In genomic region chr1:174949061-174949460, GRCh38 we compare ENCODE assay signal across 27 cellular contexts.
"Had no signal": no experiment of that assay in that cellular context is flagged by ENCODE, and none has a peak within 500 bp of the region (broad histone marks: within the 10 kb centered on the region; RNA-seq: fewer than 3 reads in every experiment).

No MANE protein-coding gene starts in this region.

- FAIRE-seq: astrocyte, TTC549 had no signal

- DNase-seq: activated CD4-positive, alpha-beta memory T cell treated with anti-CD3 and anti-CD28 coated beads for 36 hours; activated CD4-positive, alpha-beta T cell treated with anti-CD3 and anti-CD28 coated beads for 36 hours; activated CD4-positive, alpha-beta T cell treated with anti-CD3 and anti-CD28 coated beads, Interleukin-2, amount 50 U/mL, for 1 hour; activated CD8-positive, alpha-beta memory T cell treated with anti-CD3 and anti-CD28 coated beads, Interleukin-2, amount 50 U/mL, for 4 hours; activated gamma-delta T cell treated with Interleukin-2 at 50 U/mL for 16 hours; activated naive CD4-positive, alpha-beta T cell treated with anti-CD3 and anti-CD28 coated beads for 36 hours; activated T-cell treated with anti-CD3 and anti-CD28 coated beads for 4 hours; activated T-cell treated with anti-CD3 and anti-CD28 coated beads, Interleukin-2, amount 50 U/mL, for 4 hours; adrenal gland; body of pancreas; MM.1S; MV-4-11; NCI-H1092; NCI-H1436 treated with DMSO at 0.1 percent for 48 hours; NCI-H1694 treated with DMSO at 0.1 percent for 48 hours; NCI-H2029; NCI-H345; NCI-H524 treated with DMSO at 0.1 percent for 48 hours; SHP77; SJCRH30 had no signal

- H3K36me3 Mint-ChIP-seq: activated CD4-positive, alpha-beta memory T cell treated with anti-CD3 and anti-CD28 coated beads for 36 hours; activated naive CD4-positive, alpha-beta T cell treated with anti-CD3 and anti-CD28 coated beads, Interleukin-2, amount 50 U/mL, for 72 hours had no signal

- ATAC-seq: activated CD4-positive, alpha-beta T cell treated with anti-CD3 and anti-CD28 coated beads for 36 hours; activated CD4-positive, CD25-positive, alpha-beta regulatory T cell treated with anti-CD3 and anti-CD28 coated beads, Interleukin-2, amount 50 U/mL, for 24 hours; activated naive CD4-positive, alpha-beta T cell treated with anti-CD3 and anti-CD28 coated beads, Interleukin-2, amount 50 U/mL, for 72 hours; activated T-cell treated with anti-CD3 and anti-CD28 coated beads, Interleukin-2, amount 50 U/mL, for 4 hours; body of pancreas; Panc1; WTC11 had no signal

- H3K4me3 Mint-ChIP-seq: activated CD4-positive, alpha-beta memory T cell treated with anti-CD3 and anti-CD28 coated beads for 36 hours; activated CD4-positive, alpha-beta T cell treated with anti-CD3 and anti-CD28 coated beads for 36 hours; activated naive CD4-positive, alpha-beta T cell treated with anti-CD3 and anti-CD28 coated beads for 36 hours; activated T-cell treated with anti-CD3 and anti-CD28 coated beads, Interleukin-2, amount 50 U/mL, for 4 hours; activated T-helper 1 cell treated with anti-CD3 and anti-CD28 coated beads, Interleukin-12 subunit alpha, Interleukin-12 subunit beta, Interleukin-2, Interleukin-4 antibody, amounts not matched to agents 30 ng/mL and 10 ng/mL and 1 ng/mL, durations not matched to agents 14 hours and 24 hours and 36 hours; WTC11 had no signal

- H3K9me3 Mint-ChIP-seq: activated CD4-positive, alpha-beta memory T cell treated with anti-CD3 and anti-CD28 coated beads for 36 hours; activated naive CD4-positive, alpha-beta T cell treated with anti-CD3 and anti-CD28 coated beads for 36 hours; activated naive CD4-positive, alpha-beta T cell treated with anti-CD3 and anti-CD28 coated beads, Interleukin-2, amount 50 U/mL, for 72 hours; activated T-cell treated with anti-CD3 and anti-CD28 coated beads, Interleukin-2, amount 50 U/mL, for 4 hours; activated T-helper 1 cell treated with anti-CD3 and anti-CD28 coated beads, Interleukin-12 subunit alpha, Interleukin-12 subunit beta, Interleukin-2, Interleukin-4 antibody, amounts not matched to agents 30 ng/mL and 10 ng/mL and 1 ng/mL, durations not matched to agents 14 hours and 24 hours and 36 hours; WTC11 had no signal

- H3K27ac Mint-ChIP-seq: activated CD4-positive, alpha-beta memory T cell treated with anti-CD3 and anti-CD28 coated beads for 36 hours; activated CD4-positive, alpha-beta T cell treated with anti-CD3 and anti-CD28 coated beads for 36 hours; activated naive CD4-positive, alpha-beta T cell treated with anti-CD3 and anti-CD28 coated beads for 36 hours; activated naive CD4-positive, alpha-beta T cell treated with anti-CD3 and anti-CD28 coated beads, Interleukin-2, amount 50 U/mL, for 72 hours; activated T-helper 1 cell treated with anti-CD3 and anti-CD28 coated beads, Interleukin-12 subunit alpha, Interleukin-12 subunit beta, Interleukin-2, Interleukin-4 antibody, amounts not matched to agents 30 ng/mL and 10 ng/mL and 1 ng/mL, durations not matched to agents 14 hours and 24 hours and 36 hours; WTC11 had no signal

- H3K27me3 Mint-ChIP-seq: activated CD4-positive, alpha-beta memory T cell treated with anti-CD3 and anti-CD28 coated beads for 36 hours; activated CD4-positive, alpha-beta T cell treated with anti-CD3 and anti-CD28 coated beads for 36 hours had no signal
